Comparison of ENCODE assay signal across 11 cellular contexts in the genomic region with DNA sequence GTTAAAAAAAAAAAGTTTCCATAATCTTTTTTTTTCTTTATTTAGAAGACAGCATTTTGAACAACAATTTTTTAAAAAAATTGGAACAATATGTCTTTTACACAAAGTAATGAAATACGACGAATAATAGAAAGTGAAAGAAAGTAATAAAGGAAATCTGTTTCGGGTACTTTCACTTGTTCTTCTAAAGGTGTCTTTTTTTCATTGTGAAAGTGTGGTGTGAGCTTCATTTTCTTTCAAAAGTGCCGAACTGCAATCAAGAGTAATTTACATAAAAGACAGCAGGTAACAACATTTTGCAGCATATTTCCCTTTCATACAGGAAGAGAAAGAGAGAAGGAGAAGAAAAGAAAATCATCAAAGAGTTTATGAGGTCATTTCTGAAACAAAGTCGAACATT.
DNase-seq lines count a peak whose midpoint lies in the region; ATAC-seq, FAIRE-seq and TF ChIP-seq lines count a peak whose summit lies in the region.
"Had no signal": no experiment of that assay in that cellular context is flagged by ENCODE, and none has a peak within 500 bp of the region (broad histone marks: within the 10 kb centered on the region; RNA-seq: fewer than 3 reads in every experiment).

No MANE protein-coding gene starts in this region.

- H3K4me2 ChIP-seq in keratinocyte (ENCODE audit: control insufficient read depth, extremely low read depth, insufficient read depth, low read depth, low read length), result peak overlapping the region; percentile 86
- no peak overlapping the region for H3K4me2 ChIP-seq in neuronal stem cell (ENCODE audit: insufficient read depth, low read length, poor library complexity, severe bottlenecking)

- peak overlapping the region; percentile 9 for H3K9ac ChIP-seq in keratinocyte (ENCODE audit: control insufficient read depth, extremely low read depth, insufficient read depth, low read length)
- no peak overlapping the region for H3K9ac ChIP-seq in neuronal stem cell (ENCODE audit: low read depth, low read length, poor library complexity)

- H2AK5ac ChIP-seq in neuronal stem cell (ENCODE audit: low read depth, low read length), result no peak overlapping the region

- H3K4me3 Mint-ChIP-seq in CD4-positive, CD25-positive, alpha-beta regulatory T cell, result peak overlapping the region in 3 of 4 donors; percentile 34 to 85 (median 63)

- H3K36me3 ChIP-seq in CD4-positive, CD25-positive, alpha-beta regulatory T cell (ENCODE audit: control insufficient read depth, insufficient read depth, low read length), result no peaks in the 10 kb centered on the region
- H3K36me3 ChIP-seq in keratinocyte (ENCODE audit: control insufficient read depth in 2 of 2, extremely low read depth in 1 of 2, insufficient read depth in 2 of 2, low read length in 2 of 2) (no peaks in the 10 kb centered on the region), neuronal stem cell (replicated peaks in 1 of 2; ENCODE audit: control insufficient read depth in 2 of 2, insufficient read depth in 2 of 2, low read length in 2 of 2) (no peaks in the 10 kb centered on the region), prostate gland (no peaks in the 10 kb centered on the region)

- TF ChIP-seq CTCF in keratinocyte (optimal IDR thresholded peaks at IDR 0.05 in 1 of 3, IDR thresholded peaks at IDR 0.05 in 1 of 3, conservative IDR thresholded peaks at IDR 0.05 in 1 of 3; ENCODE audit: extremely low read depth in 1 of 3, insufficient read depth in 2 of 3, low read length in 3 of 3) (no peak), prostate gland (IDR thresholded peaks at IDR 0.05) (no peak)

- intact Hi-C loops in prostate gland (cut with DNase I), result no loop called here

- ATAC-seq in CD4-positive, CD25-positive, alpha-beta regulatory T cell (ENCODE audit: low read depth in 2 of 2), result no peak
- peak; percentile 58 for ATAC-seq in GM21619 (IDR thresholded peaks at IDR 0.05; ENCODE audit: unreplicated experiment)
- ATAC-seq in HG02938 (IDR thresholded peaks at IDR 0.05; ENCODE audit: unreplicated experiment), result no peak

- no peak overlapping the region for H3K4ac ChIP-seq in neuronal stem cell (ENCODE audit: low read length)

- H3K4me1 ChIP-seq in CD4-positive, CD25-positive, alpha-beta regulatory T cell (ENCODE audit: control insufficient read depth, insufficient read depth, low read length, poor library complexity, severe bottlenecking), result no peaks in the 10 kb centered on the region
- H3K4me1 ChIP-seq in keratinocyte (ENCODE audit: control insufficient read depth, extremely low read depth, insufficient read depth, low read length) (no peaks in the 10 kb centered on the region), neuronal stem cell (ENCODE audit: control insufficient read depth in 2 of 2, insufficient read depth in 1 of 2, low read depth in 1 of 2, low read length in 2 of 2) (no peaks in the 10 kb centered on the region), prostate gland (replicated peaks) (no peaks in the 10 kb centered on the region)

- H3K9me1 ChIP-seq in keratinocyte (ENCODE audit: control insufficient read depth, extremely low read depth, insufficient read depth, low read length), result no peaks in the 10 kb centered on the region

- H2BK120ac ChIP-seq in neuronal stem cell (ENCODE audit: low read depth, low read length), result no peak overlapping the region

- DNase-seq in CD4-positive, CD25-positive, alpha-beta regulatory T cell, result no peak
- no peak for DNase-seq in RCC 7860 (ENCODE audit: low spot score)
- no peak for DNase-seq in keratinocyte (ENCODE audit: low read depth, low spot score)
- no peak for DNase-seq in neuronal stem cell (ENCODE audit: low spot score)
- DNase-seq in AG08396 (ENCODE audit: low spot score), result no peak
- no peak for DNase-seq in prostate gland (ENCODE audit: low spot score)
- DNase-seq: activated CD4-positive, CD25-positive, alpha-beta regulatory T cell; mesendoderm had no signal

- no peak overlapping the region for H4K91ac ChIP-seq in neuronal stem cell (ENCODE audit: low read depth, low read length, poor library complexity)

- H3K23ac ChIP-seq in neuronal stem cell (ENCODE audit: low read depth, low read length, poor library complexity), result no peak overlapping the region

- H2BK5ac ChIP-seq in neuronal stem cell (ENCODE audit: low read length), result no peak overlapping the region

- dilution Hi-C loops in keratinocyte (cut with MboI; ENCODE audit: extremely low pct_ligation_motif_present, low sequenced_read_pairs), result no loop called here

- FAIRE-seq in RCC 7860 (lab: Jason Lieb, UNC) (peak; percentile 20), keratinocyte (lab: Jason Lieb, UNC) (no peak)
- FAIRE-seq: H1 had no signal

- H3K27ac Mint-ChIP-seq in CD4-positive, CD25-positive, alpha-beta regulatory T cell, result no peak overlapping the region

- TF ChIP-seq POLR2A in prostate gland (IDR thresholded peaks at IDR 0.05), result no peak

- no peak overlapping the region for H2BK12ac ChIP-seq in neuronal stem cell (ENCODE audit: low read length)

- no peak overlapping the region for H3K4me3 ChIP-seq in CD4-positive, CD25-positive, alpha-beta regulatory T cell (ENCODE audit: low read depth, low read length)
- H3K4me3 ChIP-seq in keratinocyte (ENCODE audit: control insufficient read depth in 2 of 3, extremely low read depth in 1 of 3, insufficient read depth in 2 of 3, low read depth in 1 of 3, low read length in 3 of 3), result peak overlapping the region in 2 of 3 experiments; percentile 59 to 81
- H3K4me3 ChIP-seq in neuronal stem cell (ENCODE audit: low read length in 2 of 2), result no peak overlapping the region
- peak overlapping the region in 1 of 2 donors; percentile 4 for H3K4me3 ChIP-seq in prostate gland

- H3K79me1 ChIP-seq in neuronal stem cell (ENCODE audit: low read depth, low read length), result no peaks in the 10 kb centered on the region

- H3K9me3 Mint-ChIP-seq in CD4-positive, CD25-positive, alpha-beta regulatory T cell, result peaks cover 0 to 6% (median 3%) of the 10 kb centered on the region in 7 donors

- no peak overlapping the region for H3K14ac ChIP-seq in neuronal stem cell (ENCODE audit: low read length)

- H2AFZ ChIP-seq in keratinocyte (ENCODE audit: control insufficient read depth, low read length), result peak overlapping the region; percentile 96
- no peak overlapping the region for H2AFZ ChIP-seq in neuronal stem cell (ENCODE audit: low read length)

- peaks cover 2 to 4% of the 10 kb centered on the region in 2 experiments for H3K9me3 ChIP-seq in CD4-positive, CD25-positive, alpha-beta regulatory T cell (ENCODE audit: control insufficient read depth in 2 of 2, low read length in 2 of 2)
- H3K9me3 ChIP-seq in keratinocyte (ENCODE audit: control insufficient read depth, low read depth, low read length) (no peaks in the 10 kb centered on the region), neuronal stem cell (replicated peaks in 1 of 2; ENCODE audit: control insufficient read depth in 2 of 2, insufficient read depth in 1 of 2, low read depth in 1 of 2, low read length in 2 of 2) (no peaks in the 10 kb centered on the region), prostate gland (no peaks in the 10 kb centered on the region)

- no peak overlapping the region for H3K27ac ChIP-seq in CD4-positive, CD25-positive, alpha-beta regulatory T cell (ENCODE audit: insufficient read depth, low read length, poor library complexity, severe bottlenecking)
- no peak overlapping the region for H3K27ac ChIP-seq in keratinocyte (ENCODE audit: control insufficient read depth, insufficient read depth, low read length)
- no peak overlapping the region for H3K27ac ChIP-seq in neuronal stem cell (replicated peaks; ENCODE audit: low read length)
- H3K27ac ChIP-seq in prostate gland, result no peak overlapping the region

- WGBS in neuronal stem cell (ENCODE audit: extremely low coverage in 2 of 2, insufficient read length in 2 of 2, insufficient replicate concordance in 1 of 2), 2 donors, result 100% methylated on average over 2 of the region's 5 CpGs; no CpG with 5 or more reads in 1 of the 2 donors
- 59% methylated on average over 5 of the region's 5 CpGs for WGBS in prostate gland

- no peaks in the 10 kb centered on the region for H3K27me3 ChIP-seq in CD4-positive, CD25-positive, alpha-beta regulatory T cell (ENCODE audit: control insufficient read depth, insufficient read depth, low read length)
- H3K27me3 ChIP-seq in keratinocyte (ENCODE audit: control insufficient read depth, extremely low read depth, insufficient read depth, low read length), result no peaks in the 10 kb centered on the region
- no peaks in the 10 kb centered on the region for H3K27me3 ChIP-seq in neuronal stem cell (ENCODE audit: control insufficient read depth in 3 of 3, insufficient read depth in 3 of 3, low read depth in 1 of 3, low read length in 3 of 3)
- no peaks in the 10 kb centered on the region for H3K27me3 ChIP-seq in prostate gland (replicated peaks; ENCODE audit: insufficient read depth)

- H3K36me3 Mint-ChIP-seq in CD4-positive, CD25-positive, alpha-beta regulatory T cell, result no peaks in the 10 kb centered on the region

- H3K27me3 Mint-ChIP-seq in CD4-positive, CD25-positive, alpha-beta regulatory T cell, result no peaks in the 10 kb centered on the region

- H4K20me1 ChIP-seq in keratinocyte (ENCODE audit: control insufficient read depth, extremely low read depth, insufficient read depth, low read length), result no peaks in the 10 kb centered on the region

- H3K79me2 ChIP-seq in keratinocyte (ENCODE audit: control insufficient read depth, insufficient read depth, low read length), result no peaks in the 10 kb centered on the region

- no peak overlapping the region for H4K8ac ChIP-seq in neuronal stem cell (ENCODE audit: low read depth, low read length)

- H3K18ac ChIP-seq in neuronal stem cell (ENCODE audit: low read length), result no peak overlapping the region

- H2BK15ac ChIP-seq in neuronal stem cell (ENCODE audit: low read length), result no peak overlapping the region

- H3K4me1 Mint-ChIP-seq in CD4-positive, CD25-positive, alpha-beta regulatory T cell, result peaks cover 0 to 3% (median 0%) of the 10 kb centered on the region in 4 donors

Comparison
In these comparisons a context has a peak if more than half of its experiments do, and no peak if none do; other contexts are left out.
1. H3K4me3 ChIP-seq: peak in keratinocyte (2 of 3); none in CD4-positive, CD25-positive, alpha-beta regulatory T cell (single experiment) and neuronal stem cell (0 of 2).